In genomic region chr17:33204701-33205100, GRCh38 we compare ENCODE assay signal across 33 cellular contexts.
A peak's percentile ranks its signal among the peaks of the same experiment; 100 is the strongest.
DNase-seq lines count a peak whose midpoint lies in the region; ATAC-seq and TF ChIP-seq lines count a peak whose summit lies in the region.
"Had no signal": no experiment of that assay in that cellular context is flagged by ENCODE, and none has a peak within 500 bp of the region (broad histone marks: within the 10 kb centered on the region; RNA-seq: fewer than 3 reads in every experiment).

No MANE protein-coding gene starts in this region.

- peaks cover 14% of the 10 kb centered on the region for H3K27me3 Mint-ChIP-seq in activated T-helper 17 cell treated with anti-CD3 and anti-CD28 coated beads, Interleukin-2, amount 50 U/mL, for 72 hours
- H3K27me3 Mint-ChIP-seq: CD4-positive, CD25-positive, alpha-beta regulatory T cell had no signal

- no peaks in the 10 kb centered on the region for H3K9me3 ChIP-seq in right atrium auricular region
- H3K9me3 ChIP-seq: A549; BE2C; BLaER1; BLaER1 treated with 17β-estradiol and CSF1 and Interleukin-3, amounts not matched to agents 10 nM and 100 nM; Caco-2 had no signal

- no peaks in the 10 kb centered on the region for H3K36me3 ChIP-seq in right atrium auricular region
- H3K36me3 ChIP-seq: BE2C; BLaER1; BLaER1 treated with 17β-estradiol and CSF1 and Interleukin-3, amounts not matched to agents 10 nM and 100 nM had no signal

- H3K9me3 Mint-ChIP-seq in activated T-helper 17 cell treated with anti-CD3 and anti-CD28 coated beads, Interleukin-2, amount 50 U/mL, for 72 hours: no peaks in the 10 kb centered on the region
- H3K9me3 Mint-ChIP-seq: CD4-positive, alpha-beta T cell; CD8-positive, alpha-beta memory T cell; CD8-positive, alpha-beta T cell had no signal

- no peak overlapping the region for H3K27ac ChIP-seq in right atrium auricular region
- H3K27ac ChIP-seq: 22Rv1; A549; BLaER1; BLaER1 treated with 17β-estradiol and CSF1 and Interleukin-3, amounts not matched to agents 10 nM and 100 nM; C4-2B had no signal

- no peak overlapping the region for H3K4me3 ChIP-seq in right atrium auricular region
- H3K4me3 ChIP-seq: A549; BLaER1; BLaER1 treated with 17β-estradiol and CSF1 and Interleukin-3, amounts not matched to agents 10 nM and 100 nM had no signal

- in situ Hi-C loops in G401 (cut with HindIII; ENCODE audit: low sequenced_read_pairs): no loop called here

- H3K27me3 ChIP-seq in right atrium auricular region: no peaks in the 10 kb centered on the region
- H3K27me3 ChIP-seq: BLaER1; BLaER1 treated with 17β-estradiol and CSF1 and Interleukin-3, amounts not matched to agents 10 nM and 100 nM had no signal

- intact Hi-C loops in left cardiac atrium (cut with DNase I): no loop called here

- TF ChIP-seq CTCF in right atrium auricular region (IDR thresholded peaks at IDR 0.05): no peak

- no peak for ATAC-seq in left cardiac atrium
- no peak for ATAC-seq in activated T-helper 17 cell treated with anti-CD3 and anti-CD28 coated beads, Interleukin-2, amount 50 U/mL, for 72 hours (replicated peaks)
- ATAC-seq: A549; CD8-positive, alpha-beta T cell had no signal

- no peak overlapping the region for H3K4me3 Mint-ChIP-seq in activated T-helper 17 cell treated with anti-CD3 and anti-CD28 coated beads, Interleukin-2, amount 50 U/mL, for 72 hours
- H3K4me3 Mint-ChIP-seq: B cell; CD14-positive monocyte; CD4-positive, alpha-beta memory T cell; CD4-positive, alpha-beta T cell; CD4-positive, CD25-positive, alpha-beta regulatory T cell; CD8-positive, alpha-beta memory T cell; CD8-positive, alpha-beta T cell had no signal

- DNase-seq in right atrium auricular region (ENCODE audit: low spot score): peak; percentile 23
- DNase-seq in left cardiac atrium: no peak
- peak; percentile 81 for DNase-seq in G401 (ENCODE audit: low spot score)
- DNase-seq in cerebellar cortex (ENCODE audit: low spot score): peak; percentile 75
- peak; percentile 60 for DNase-seq in cerebellum (ENCODE audit: low spot score)
- no peak for DNase-seq in HT-29 (ENCODE audit: low spot score)
- DNase-seq in COR-L47 (lab: John Stamatoyannopoulos, UW): no peak
- DNase-seq: 8988T; ACHN; AML-193; BE2C; Caco-2; Calu3; CD4-positive, alpha-beta memory T cell; CD4-positive, alpha-beta T cell; CD4-positive, CD25-positive, alpha-beta regulatory T cell; CD8-positive, alpha-beta memory T cell; CD8-positive, alpha-beta T cell; DMS 273 treated with DMSO at 0.1 percent for 48 hours; DMS153; DMS53; DMS79; DMS79 treated with DMSO at 0.1 percent for 48 hours; DND-41; EL had no signal

- H3K4me1 Mint-ChIP-seq in activated T-helper 17 cell treated with anti-CD3 and anti-CD28 coated beads, Interleukin-2, amount 50 U/mL, for 72 hours: no peaks in the 10 kb centered on the region
- H3K4me1 Mint-ChIP-seq: B cell; CD14-positive monocyte; CD4-positive, alpha-beta memory T cell; CD4-positive, CD25-positive, alpha-beta regulatory T cell; CD8-positive, alpha-beta memory T cell had no signal

- H3K4me1 ChIP-seq in right atrium auricular region: no peaks in the 10 kb centered on the region
- H3K4me1 ChIP-seq: BE2C, BLaER1, Caco-2 had no signal

- no peak overlapping the region for H3K27ac Mint-ChIP-seq in activated T-helper 17 cell treated with anti-CD3 and anti-CD28 coated beads, Interleukin-2, amount 50 U/mL, for 72 hours
- H3K27ac Mint-ChIP-seq: B cell; CD14-positive monocyte; CD4-positive, alpha-beta memory T cell; CD4-positive, alpha-beta T cell; CD4-positive, CD25-positive, alpha-beta regulatory T cell; CD8-positive, alpha-beta memory T cell; CD8-positive, alpha-beta T cell had no signal

- H3K36me3 Mint-ChIP-seq in activated T-helper 17 cell treated with anti-CD3 and anti-CD28 coated beads, Interleukin-2, amount 50 U/mL, for 72 hours (ENCODE audit: low read depth): no peaks in the 10 kb centered on the region
- H3K36me3 Mint-ChIP-seq: CD14-positive monocyte; CD4-positive, alpha-beta memory T cell; CD4-positive, CD25-positive, alpha-beta regulatory T cell; CD8-positive, alpha-beta memory T cell; CD8-positive, alpha-beta T cell had no signal

Comparison
In these comparisons a context has a peak if more than half of its experiments do, and no peak if none do; other contexts are left out.
1. DNase-seq: peak in right atrium auricular region (single experiment), G401 (single experiment), cerebellar cortex (single experiment) and cerebellum (single experiment); none in left cardiac atrium (single experiment), HT-29 (single experiment) and COR-L47 (single experiment).